In the genomic region with DNA sequence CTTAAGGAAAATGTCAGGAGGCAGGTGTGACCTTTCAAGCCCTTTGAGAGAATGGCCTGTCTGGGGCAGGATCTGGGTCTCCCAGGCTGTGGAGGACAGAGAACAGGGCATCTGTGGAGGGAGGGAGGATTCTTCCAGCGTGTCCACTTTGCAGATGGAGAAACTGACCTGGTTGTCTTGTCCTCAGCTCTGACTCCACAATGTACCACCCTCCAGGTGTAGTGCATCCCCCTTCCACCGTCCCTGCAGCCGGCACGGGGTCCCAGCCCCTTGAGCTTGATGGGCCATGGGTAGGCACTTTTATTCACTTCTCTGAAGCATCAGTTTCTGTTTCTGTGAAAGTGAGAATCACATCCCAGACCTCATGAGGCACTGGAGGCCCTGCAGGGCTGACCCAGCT, we compare ENCODE assay signal across 20 cellular contexts. TPM values are rescaled to one million over a fixed set of nuclear protein-coding genes. Genes with fewer than 3 reads are reported as not detected.
DNase-seq lines count a peak whose midpoint lies in the region; ATAC-seq and TF ChIP-seq lines count a peak whose summit lies in the region.
"Had no signal": no experiment of that assay in that cellular context is flagged by ENCODE, and none has a peak within 500 bp of the region (broad histone marks: within the 10 kb centered on the region; RNA-seq: fewer than 3 reads in every experiment).

No MANE protein-coding gene starts in this region.

- H3K4me2 ChIP-seq in osteoblast (ENCODE audit: insufficient read depth, low read length), result no peak overlapping the region

- ATAC-seq in heart right ventricle, result no peak
- ATAC-seq: activated CD4-positive, alpha-beta T cell treated with anti-CD3 and anti-CD28 coated beads for 36 hours; activated T-cell treated with anti-CD3 and anti-CD28 coated beads, Interleukin-2, amount 50 U/mL, for 72 hours had no signal

- no peaks in the 10 kb centered on the region for H3K27me3 ChIP-seq in heart right ventricle
- no peaks in the 10 kb centered on the region for H3K27me3 ChIP-seq in ascending aorta
- no peaks in the 10 kb centered on the region for H3K27me3 ChIP-seq in osteoblast (ENCODE audit: insufficient read depth, low read length)
- no peaks in the 10 kb centered on the region for H3K27me3 ChIP-seq in vagina

- H3K36me3 ChIP-seq in heart right ventricle, result no peaks in the 10 kb centered on the region
- no peaks in the 10 kb centered on the region for H3K36me3 ChIP-seq in ascending aorta
- no peaks in the 10 kb centered on the region for H3K36me3 ChIP-seq in osteoblast (ENCODE audit: insufficient read depth, low read length)
- no peaks in the 10 kb centered on the region for H3K36me3 ChIP-seq in vagina
- H3K36me3 ChIP-seq: thoracic aorta had no signal

- peak overlapping the region in 6 of 10 donors; percentile 56 to 94 (median 76) for H3K27ac ChIP-seq in heart right ventricle
- peak overlapping the region; percentile 86 to 88 for H3K27ac ChIP-seq in ascending aorta
- peak overlapping the region; percentile 82 for H3K27ac ChIP-seq in osteoblast (ENCODE audit: low read depth, low read length)
- peak overlapping the region; percentile 53 for H3K27ac ChIP-seq in vagina

- H4K20me1 ChIP-seq in osteoblast (ENCODE audit: insufficient read depth, low read length), result no peaks in the 10 kb centered on the region

- no peak overlapping the region for H2AFZ ChIP-seq in osteoblast (ENCODE audit: low read length)

- H3K9me3 ChIP-seq in heart right ventricle (no peaks in the 10 kb centered on the region), ascending aorta (no peaks in the 10 kb centered on the region), osteoblast (ENCODE audit: low read depth, low read length) (no peaks in the 10 kb centered on the region), vagina (no peaks in the 10 kb centered on the region)
- H3K9me3 ChIP-seq: thoracic aorta had no signal

- intact Hi-C loops in heart right ventricle (cut with DNase I) (loop anchor here (2.0 to 5.0 kb wide), 9 partner anchors 38 to 602 kb away; no protein-coding TSS in a partner anchor), cardiac septum (cut with DNase I) (loop anchor here (2.0 kb wide), 1 partner anchor 49 kb away; no protein-coding TSS in a partner anchor), ascending aorta (cut with DNase I) (no loop called here), vagina (cut with DNase I) (loop anchor here (5.0 kb wide), 2 partner anchors 48 to 97 kb away; no protein-coding TSS in a partner anchor)

- H3K4me3 ChIP-seq in heart right ventricle (no peak overlapping the region), ascending aorta (no peak overlapping the region), osteoblast (ENCODE audit: insufficient read depth, low read length) (no peak overlapping the region), vagina (no peak overlapping the region)
- H3K4me3 ChIP-seq: thoracic aorta had no signal

- DNase-seq in heart right ventricle, result no peak
- no peak for DNase-seq in cardiac septum (ENCODE audit: low spot score)
- no peak for DNase-seq in ascending aorta (ENCODE audit: low spot score in 2 of 2)
- DNase-seq in osteoblast (ENCODE audit: insufficient read length, low spot score, missing footprints), result no peak
- no peak for DNase-seq in vagina (ENCODE audit: extremely low spot score in 2 of 2)
- no peak for DNase-seq in cerebellum (ENCODE audit: low spot score)
- DNase-seq in NCI-H2081 treated with DMSO at 0.1 percent for 48 hours (lab: John Stamatoyannopoulos, UW), result no peak
- no peak for DNase-seq in ACHN
- DNase-seq: activated CD4-positive, alpha-beta T cell treated with anti-CD3 and anti-CD28 coated beads for 36 hours; activated naive CD4-positive, alpha-beta T cell treated with anti-CD3 and anti-CD28 coated beads, Interleukin-2, amount 50 U/mL, for 16 hours; activated T-cell treated with anti-CD3 and anti-CD28 coated beads, Interleukin-2, amount 50 U/mL, for 72 hours; erythroblast; GDM1; left colon; naive B cell; NCI-H2171; retina; stimulated activated CD4-positive, alpha-beta T cell treated with anti-CD3 and anti-CD28 coated beads, Interleukin-4, amount 100 ng/mL, for 1 hour; stimulated activated naive CD4-positive, alpha-beta T cell had no signal

- 93% methylated on average over 4 of the region's 4 CpGs for WGBS in heart right ventricle, 2 donors

- H3K79me2 ChIP-seq in osteoblast (ENCODE audit: insufficient read depth, low read length), result peaks cover 9% of the 10 kb centered on the region

- TF ChIP-seq POLR2A in vagina (IDR thresholded peaks at IDR 0.05), result no peak

- in situ Hi-C loops in ACHN (cut with HindIII; ENCODE audit: low pct_ligation_motif_present, low pct_unique_long_range_greater_than_20kb, low sequenced_read_pairs), result no loop called here

- peaks cover 13 to 65% (median 31%) of the 10 kb centered on the region in 9 donors for H3K4me1 ChIP-seq in heart right ventricle
- H3K4me1 ChIP-seq in ascending aorta, result peaks cover 21 to 29% of the 10 kb centered on the region in 2 donors
- H3K4me1 ChIP-seq in osteoblast (ENCODE audit: insufficient read depth, low read length), result peaks cover 77% of the 10 kb centered on the region
- peaks cover 67% of the 10 kb centered on the region for H3K4me1 ChIP-seq in vagina

- TF ChIP-seq CTCF in heart right ventricle (IDR thresholded peaks at IDR 0.05) (no peak), ascending aorta (IDR thresholded peaks at IDR 0.05) (no peak), osteoblast (IDR thresholded peaks at IDR 0.05; ENCODE audit: extremely low read depth, low read depth, low read length) (no peak), vagina (IDR thresholded peaks at IDR 0.05) (no peak)

RNA-seq across cellular contexts. Expression of a gene that starts 4.6 kb away (rescaled TPM):
- total RNA-seq in heart right ventricle (100 to 1,000 TPM; 279 to 993 (median 472) TPM), cardiac septum (792 TPM), ascending aorta (529 TPM), osteoblast (78.2 and 137 TPM in 2 replicates), vagina (92.8 TPM), cerebellum (10.8 TPM)
- polyA plus RNA-seq in heart right ventricle, result 100 to 1,000 TPM; 146 to 475 TPM
